15 cellular contexts compared by ENCODE assay signal in the genomic region with DNA sequence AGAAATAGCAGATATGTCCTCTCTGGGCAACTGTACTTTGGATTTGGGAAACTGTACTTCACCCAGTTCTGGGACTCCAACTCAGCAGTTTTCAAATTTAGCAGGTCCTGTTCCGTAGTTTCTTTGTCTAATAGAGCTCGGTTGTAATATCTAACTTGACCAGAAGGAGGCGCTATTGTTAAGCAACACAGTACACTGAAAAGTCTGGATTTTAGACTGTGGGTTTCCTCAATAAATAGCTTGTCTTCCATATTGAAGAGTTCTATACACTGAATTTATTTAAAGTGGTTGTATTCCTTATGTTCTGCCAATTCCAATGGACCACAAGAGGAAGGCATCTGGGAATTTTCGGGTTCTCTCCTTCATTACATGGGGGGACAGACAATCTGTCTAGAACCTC. TPM values are rescaled to one million over a fixed set of nuclear protein-coding genes. Genes with fewer than 3 reads are reported as not detected.
DNase-seq lines count a peak whose midpoint lies in the region; TF ChIP-seq lines count a peak whose summit lies in the region.
"Had no signal": no experiment of that assay in that cellular context is flagged by ENCODE, and none has a peak within 500 bp of the region (broad histone marks: within the 10 kb centered on the region; RNA-seq: fewer than 3 reads in every experiment).

No MANE protein-coding gene starts in this region.

- H3K27ac Mint-ChIP-seq in Caco-2 (ENCODE audit: unreplicated experiment), result no peak overlapping the region
- H3K27ac Mint-ChIP-seq in chondrocyte (ENCODE audit: unreplicated experiment), result no peak overlapping the region
- H3K27ac Mint-ChIP-seq: brain had no signal

- H3K4me3 Mint-ChIP-seq in Caco-2 (ENCODE audit: unreplicated experiment) (no peak overlapping the region), chondrocyte (ENCODE audit: unreplicated experiment) (no peak overlapping the region)
- H3K4me3 Mint-ChIP-seq: brain had no signal

- no peak overlapping the region for H3K4ac ChIP-seq in neuronal stem cell (ENCODE audit: low read length)

- no peak overlapping the region for H3K23ac ChIP-seq in neuronal stem cell (ENCODE audit: low read depth, low read length, poor library complexity)

- H3K4me1 Mint-ChIP-seq in Caco-2 (ENCODE audit: low read depth, unreplicated experiment) (no peaks in the 10 kb centered on the region), chondrocyte (ENCODE audit: low read depth) (no peaks in the 10 kb centered on the region)

- POLR2A ChIA-PET in Caco-2 (lab: Charles Lee), result no interaction called here

- H3K36me3 Mint-ChIP-seq in Caco-2 (ENCODE audit: insufficient read depth, unreplicated experiment) (peaks cover 5% of the 10 kb centered on the region), chondrocyte (ENCODE audit: low read depth) (no peaks in the 10 kb centered on the region)

- intact Hi-C loops in Caco-2 (cut with micrococcal nuclease; ENCODE audit: unreplicated experiment), result no loop called here

- no peak overlapping the region for H2AK5ac ChIP-seq in neuronal stem cell (ENCODE audit: low read depth, low read length)

- no peak for DNase-seq in Caco-2
- peak; percentile 62 for DNase-seq in Karpas-422
- DNase-seq in chondrocyte (ENCODE audit: low spot score), result no peak
- no peak for DNase-seq in dedifferentiated amniotic fluid mesenchymal stem cell (ENCODE audit: extremely low spot score)
- DNase-seq in neuronal stem cell (ENCODE audit: low spot score), result no peak
- no peak for DNase-seq in NCI-H345 (lab: John Stamatoyannopoulos, UW)
- DNase-seq in GM19238 (ENCODE audit: insufficient read length, low spot score), result no peak
- DNase-seq: left cardiac atrium, NCI-H1105 treated with DMSO at 0.1 percent for 48 hours, T1000 had no signal

- WGBS in neuronal stem cell (ENCODE audit: extremely low coverage in 2 of 2, insufficient read length in 2 of 2, insufficient replicate concordance in 1 of 2), 2 donors, result no CpG with 5 or more reads among the region's 4 CpGs

- no peak overlapping the region for H2BK15ac ChIP-seq in neuronal stem cell (ENCODE audit: low read length)

- H3K4me2 ChIP-seq in Karpas-422 (ENCODE audit: low read depth, low read length, poor library complexity, severe bottlenecking) (no peak overlapping the region), neural cell (ENCODE audit: low read length) (no peak overlapping the region), neuronal stem cell (ENCODE audit: insufficient read depth, low read length, poor library complexity, severe bottlenecking) (no peak overlapping the region)

- H3K14ac ChIP-seq in neuronal stem cell (ENCODE audit: low read length), result no peak overlapping the region

- H3K4me1 ChIP-seq in Caco-2 (peaks cover 13% of the 10 kb centered on the region), Karpas-422 (ENCODE audit: low read length) (no peaks in the 10 kb centered on the region), neuronal stem cell (ENCODE audit: control insufficient read depth in 2 of 2, insufficient read depth in 1 of 2, low read depth in 1 of 2, low read length in 2 of 2) (peaks cover 14 to 15% of the 10 kb centered on the region in 2 donors)
- H3K4me1 ChIP-seq: parathyroid adenoma had no signal

- H3K79me1 ChIP-seq in neuronal stem cell (ENCODE audit: low read depth, low read length), result peaks cover 5% of the 10 kb centered on the region

- no peaks in the 10 kb centered on the region for H3K9me3 Mint-ChIP-seq in Caco-2 (ENCODE audit: unreplicated experiment)
- H3K9me3 Mint-ChIP-seq in chondrocyte (ENCODE audit: low read depth), result peaks cover 3% of the 10 kb centered on the region

- no peak overlapping the region for H2BK12ac ChIP-seq in neuronal stem cell (ENCODE audit: low read length)

- TF ChIP-seq EP300 in neural cell (conservative IDR thresholded peaks at IDR 0.05; ENCODE audit: poor library complexity, severe bottlenecking), result no peak

- no peaks in the 10 kb centered on the region for H3K79me2 ChIP-seq in Karpas-422 (ENCODE audit: low read length)
- H3K79me2 ChIP-seq in neural cell (replicated peaks; ENCODE audit: insufficient read depth, low read length), result no peaks in the 10 kb centered on the region
- H3K79me2 ChIP-seq: parathyroid adenoma had no signal

- no peak overlapping the region for H3K18ac ChIP-seq in neuronal stem cell (ENCODE audit: low read length)

- no peaks in the 10 kb centered on the region for H3F3A ChIP-seq in neural cell (ENCODE audit: insufficient read depth, low read length, poor library complexity, severe bottlenecking)

- BruUV-seq in Caco-2 (replicated peaks; lab: Mats Ljungman, UMichigan), result no TSS peak

- no peak overlapping the region for H4K8ac ChIP-seq in neuronal stem cell (ENCODE audit: low read depth, low read length)

- H3K9ac ChIP-seq in Karpas-422 (ENCODE audit: low read length), result no peak overlapping the region
- H3K9ac ChIP-seq in neural cell (ENCODE audit: low read length), result no peak overlapping the region
- H3K9ac ChIP-seq in neuronal stem cell (ENCODE audit: low read depth, low read length, poor library complexity), result no peak overlapping the region
- H3K9ac ChIP-seq: parathyroid adenoma had no signal

- H3K27ac ChIP-seq in Karpas-422 (ENCODE audit: low read length), result no peak overlapping the region
- no peak overlapping the region for H3K27ac ChIP-seq in neural cell (ENCODE audit: low read length)
- no peak overlapping the region for H3K27ac ChIP-seq in neuronal stem cell (replicated peaks; ENCODE audit: low read length)
- H3K27ac ChIP-seq: parathyroid adenoma, thoracic aorta had no signal

- H3K27me3 ChIP-seq in Caco-2 (replicated peaks; ENCODE audit: control insufficient read depth, insufficient read depth, low read length), result no peaks in the 10 kb centered on the region
- no peaks in the 10 kb centered on the region for H3K27me3 ChIP-seq in Karpas-422 (ENCODE audit: low read length)
- H3K27me3 ChIP-seq in neural cell (ENCODE audit: insufficient read depth, low read depth, low read length), result no peaks in the 10 kb centered on the region
- H3K27me3 ChIP-seq in neuronal stem cell (ENCODE audit: control insufficient read depth in 3 of 3, insufficient read depth in 3 of 3, low read depth in 1 of 3, low read length in 3 of 3), result no peaks in the 10 kb centered on the region

- peaks cover 13% of the 10 kb centered on the region for H3K9me3 ChIP-seq in Caco-2
- H3K9me3 ChIP-seq in Karpas-422 (ENCODE audit: low read length), result peaks cover 11% of the 10 kb centered on the region
- H3K9me3 ChIP-seq in neural cell (ENCODE audit: low read length), result no peaks in the 10 kb centered on the region
- peaks cover 13 to 26% of the 10 kb centered on the region in 2 donors for H3K9me3 ChIP-seq in neuronal stem cell (replicated peaks in 1 of 2; ENCODE audit: control insufficient read depth in 2 of 2, insufficient read depth in 1 of 2, low read depth in 1 of 2, low read length in 2 of 2)

- no peaks in the 10 kb centered on the region for H3K9me2 ChIP-seq in Karpas-422 (replicated peaks; ENCODE audit: insufficient read depth, low read length)
- H3K9me2 ChIP-seq in neural cell (ENCODE audit: insufficient read depth, low read length), result no peaks in the 10 kb centered on the region

- H2BK5ac ChIP-seq in neuronal stem cell (ENCODE audit: low read length), result no peak overlapping the region

- TF ChIP-seq RAD21 in neural cell (conservative IDR thresholded peaks at IDR 0.05), result no peak

- H4K20me1 ChIP-seq in Karpas-422 (ENCODE audit: insufficient read depth, low read depth, low read length), result no peaks in the 10 kb centered on the region
- H4K20me1 ChIP-seq in neural cell (ENCODE audit: insufficient read depth), result no peaks in the 10 kb centered on the region

- no peak overlapping the region for H2BK120ac ChIP-seq in neuronal stem cell (ENCODE audit: low read depth, low read length)

- no peaks in the 10 kb centered on the region for H3K36me3 ChIP-seq in Caco-2 (ENCODE audit: control insufficient read depth, insufficient read depth, low read length)
- H3K36me3 ChIP-seq in Karpas-422 (ENCODE audit: insufficient read depth, low read length), result no peaks in the 10 kb centered on the region
- H3K36me3 ChIP-seq in neural cell (ENCODE audit: insufficient read depth, low read length), result no peaks in the 10 kb centered on the region
- peaks cover 15 to 79% of the 10 kb centered on the region in 2 donors for H3K36me3 ChIP-seq in neuronal stem cell (replicated peaks in 1 of 2; ENCODE audit: control insufficient read depth in 2 of 2, insufficient read depth in 2 of 2, low read length in 2 of 2)
- H3K36me3 ChIP-seq: HAP-1, thoracic aorta had no signal

- CTCF ChIA-PET in Caco-2 (lab: Charles Lee), result no interaction called here

- H2AFZ ChIP-seq in Karpas-422 (ENCODE audit: low read length) (no peak overlapping the region), neural cell (ENCODE audit: low read depth, low read length) (no peak overlapping the region), neuronal stem cell (ENCODE audit: low read length) (no peak overlapping the region)
- H2AFZ ChIP-seq: parathyroid adenoma had no signal

- H3K4me3 ChIP-seq in Caco-2 (ENCODE audit: low read depth, low read length) (no peak overlapping the region), Karpas-422 (ENCODE audit: low read length) (no peak overlapping the region), neural cell (ENCODE audit: low read length) (no peak overlapping the region), neuronal stem cell (ENCODE audit: low read length in 2 of 2) (no peak overlapping the region)
- H3K4me3 ChIP-seq: HAP-1, thoracic aorta had no signal

- peak; percentile 33 to 66 for TF ChIP-seq CTCF in Caco-2 (IDR thresholded peaks at IDR 0.05; ENCODE audit: insufficient read depth in 1 of 2, low read depth in 1 of 2, low read length in 1 of 2, severe bottlenecking in 1 of 2, unreplicated experiment in 1 of 2)
- peak; percentile 72 for TF ChIP-seq CTCF in chondrocyte (IDR thresholded peaks at IDR 0.05)
- peak; percentile 33 for TF ChIP-seq CTCF in neural cell (IDR thresholded peaks at IDR 0.05; ENCODE audit: poor library complexity, severe bottlenecking)

- peaks cover 3% of the 10 kb centered on the region for H3K27me3 Mint-ChIP-seq in Caco-2 (ENCODE audit: insufficient read depth, unreplicated experiment)
- H3K27me3 Mint-ChIP-seq in chondrocyte (ENCODE audit: low read depth), result peaks cover 8% of the 10 kb centered on the region
- H3K27me3 Mint-ChIP-seq: brain had no signal

- H4K91ac ChIP-seq in neuronal stem cell (ENCODE audit: low read depth, low read length, poor library complexity), result no peak overlapping the region

TF ChIP-seq in neural cell, 6 proteins besides CTCF, POLR2A, EP300 and RAD21:
- no peak for TF ChIP-seq MXI1 (conservative IDR thresholded peaks at IDR 0.05; ENCODE audit: poor library complexity, severe bottlenecking)

RNA-seq across cellular contexts. Expression of a gene that starts 39.8 kb away (rescaled TPM):
- total RNA-seq in Caco-2 (2022), result 2.3 TPM in 2 replicates
- total RNA-seq in Karpas-422 (2014; rRNA removed; shearing (Covaris generic); ENCODE audit: low replicate concordance), result not detected in 2 replicates
- total RNA-seq in chondrocyte, result 0.65 to 0.72 TPM (median 0.68 TPM) in 3 replicates
- polyA plus RNA-seq in neural cell, result 11.8 and 13.9 TPM in 2 replicates
- polyA minus RNA-seq in neural cell, result 14.5 and 15.8 TPM in 2 replicates
- 15.6 TPM for polyA plus RNA-seq in neuronal stem cell (2013, experiment 1 of 2)
- 16.3 TPM for polyA plus RNA-seq in neuronal stem cell (2013, experiment 2 of 2)
